In the genomic region with DNA sequence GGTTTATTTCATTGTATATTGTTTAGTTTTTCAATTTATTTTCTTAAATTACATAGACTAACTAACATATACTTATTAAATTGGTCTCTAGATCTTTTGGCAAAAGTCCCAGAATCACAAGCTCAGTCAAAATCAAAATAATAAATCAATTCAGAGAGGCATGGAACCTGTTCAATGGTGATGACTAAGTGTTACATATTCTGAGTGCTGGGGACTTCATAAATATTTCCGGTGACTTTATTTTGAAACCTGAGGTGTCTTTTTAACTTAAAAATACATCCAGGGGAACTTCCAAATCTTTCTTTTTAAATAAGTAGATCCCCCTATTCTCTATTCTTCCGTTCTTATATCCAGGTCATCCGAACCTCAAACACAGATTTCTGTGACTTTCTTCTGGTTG, we compare ENCODE assay signal across 1 cellular context.
TF ChIP-seq lines count a peak whose summit lies in the region.

No MANE protein-coding gene starts in this region.

TF ChIP-seq in GM12878, 131 proteins besides CTCF, POLR2A, EP300 and RAD21 (continued from another document and continues in another):
- TF ChIP-seq, protein P1, sequence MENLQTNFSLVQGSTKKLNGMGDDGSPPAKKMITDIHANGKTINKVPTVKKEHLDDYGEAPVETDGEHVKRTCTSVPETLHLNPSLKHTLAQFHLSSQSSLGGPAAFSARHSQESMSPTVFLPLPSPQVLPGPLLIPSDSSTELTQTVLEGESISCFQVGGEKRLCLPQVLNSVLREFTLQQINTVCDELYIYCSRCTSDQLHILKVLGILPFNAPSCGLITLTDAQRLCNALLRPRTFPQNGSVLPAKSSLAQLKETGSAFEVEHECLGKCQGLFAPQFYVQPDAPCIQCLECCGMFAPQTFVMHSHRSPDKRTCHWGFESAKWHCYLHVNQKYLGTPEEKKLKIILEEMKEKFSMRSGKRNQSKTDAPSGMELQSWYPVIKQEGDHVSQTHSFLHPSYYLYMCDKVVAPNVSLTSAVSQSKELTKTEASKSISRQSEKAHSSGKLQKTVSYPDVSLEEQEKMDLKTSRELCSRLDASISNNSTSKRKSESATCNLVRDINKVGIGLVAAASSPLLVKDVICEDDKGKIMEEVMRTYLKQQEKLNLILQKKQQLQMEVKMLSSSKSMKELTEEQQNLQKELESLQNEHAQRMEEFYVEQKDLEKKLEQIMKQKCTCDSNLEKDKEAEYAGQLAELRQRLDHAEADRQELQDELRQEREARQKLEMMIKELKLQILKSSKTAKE (IDR thresholded peaks at IDR 0.05; ENCODE audit: low read depth, poor library complexity, severe bottlenecking), result no peak
- TF ChIP-seq TARDBP (IDR thresholded peaks at IDR 0.05; ENCODE audit: borderline replicate concordance), result no peak
- TF ChIP-seq NBN (IDR thresholded peaks at IDR 0.05), result no peak
- TF ChIP-seq, protein P2, sequence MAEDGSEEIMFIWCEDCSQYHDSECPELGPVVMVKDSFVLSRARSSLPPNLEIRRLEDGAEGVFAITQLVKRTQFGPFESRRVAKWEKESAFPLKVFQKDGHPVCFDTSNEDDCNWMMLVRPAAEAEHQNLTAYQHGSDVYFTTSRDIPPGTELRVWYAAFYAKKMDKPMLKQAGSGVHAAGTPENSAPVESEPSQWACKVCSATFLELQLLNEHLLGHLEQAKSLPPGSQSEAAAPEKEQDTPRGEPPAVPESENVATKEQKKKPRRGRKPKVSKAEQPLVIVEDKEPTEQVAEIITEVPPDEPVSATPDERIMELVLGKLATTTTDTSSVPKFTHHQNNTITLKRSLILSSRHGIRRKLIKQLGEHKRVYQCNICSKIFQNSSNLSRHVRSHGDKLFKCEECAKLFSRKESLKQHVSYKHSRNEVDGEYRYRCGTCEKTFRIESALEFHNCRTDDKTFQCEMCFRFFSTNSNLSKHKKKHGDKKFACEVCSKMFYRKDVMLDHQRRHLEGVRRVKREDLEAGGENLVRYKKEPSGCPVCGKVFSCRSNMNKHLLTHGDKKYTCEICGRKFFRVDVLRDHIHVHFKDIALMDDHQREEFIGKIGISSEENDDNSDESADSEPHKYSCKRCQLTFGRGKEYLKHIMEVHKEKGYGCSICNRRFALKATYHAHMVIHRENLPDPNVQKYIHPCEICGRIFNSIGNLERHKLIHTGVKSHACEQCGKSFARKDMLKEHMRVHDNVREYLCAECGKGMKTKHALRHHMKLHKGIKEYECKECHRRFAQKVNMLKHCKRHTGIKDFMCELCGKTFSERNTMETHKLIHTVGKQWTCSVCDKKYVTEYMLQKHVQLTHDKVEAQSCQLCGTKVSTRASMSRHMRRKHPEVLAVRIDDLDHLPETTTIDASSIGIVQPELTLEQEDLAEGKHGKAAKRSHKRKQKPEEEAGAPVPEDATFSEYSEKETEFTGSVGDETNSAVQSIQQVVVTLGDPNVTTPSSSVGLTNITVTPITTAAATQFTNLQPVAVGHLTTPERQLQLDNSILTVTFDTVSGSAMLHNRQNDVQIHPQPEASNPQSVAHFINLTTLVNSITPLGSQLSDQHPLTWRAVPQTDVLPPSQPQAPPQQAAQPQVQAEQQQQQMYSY (CRISPR knock-in tag; IDR thresholded peaks at IDR 0.05), result no peak
- TF ChIP-seq CBX3 (IDR thresholded peaks at IDR 0.05; ENCODE audit: borderline replicate concordance, low read depth), result no peak
- no peak for TF ChIP-seq BCL3 (IDR thresholded peaks at IDR 0.05; ENCODE audit: borderline replicate concordance, insufficient read depth, low read depth, low read length, poor library complexity, severe bottlenecking)
- TF ChIP-seq NR2F1 (conservative IDR thresholded peaks at IDR 0.05), result no peak
- TF ChIP-seq REST (IDR thresholded peaks at IDR 0.05; ENCODE audit: low read depth, low read length), result no peak
- TF ChIP-seq CREB1 (IDR thresholded peaks at IDR 0.05; ENCODE audit: low read depth), result peak; percentile 23; the same call in 1 of the 2 replicates
- TF ChIP-seq NFIC (IDR thresholded peaks at IDR 0.05; ENCODE audit: low read depth, low read length), result peak; percentile 82; the same call in 1 of the 2 replicates
- no peak for TF ChIP-seq SUZ12 (IDR thresholded peaks at IDR 0.05; ENCODE audit: unreplicated experiment)
- TF ChIP-seq RUNX3 (IDR thresholded peaks at IDR 0.05; ENCODE audit: low read length), result 0 out of 2 replicates have a peak, but pooled peaks have one; percentile 17
- no peak for TF ChIP-seq ZBTB11 (CRISPR knock-in tag; IDR thresholded peaks at IDR 0.05)
- no peak for TF ChIP-seq KDM1A (IDR thresholded peaks at IDR 0.05; ENCODE audit: borderline replicate concordance)
- no peak for TF ChIP-seq ESRRA (IDR thresholded peaks at IDR 0.05; ENCODE audit: low read length)
- TF ChIP-seq ZNF622 (IDR thresholded peaks at IDR 0.05), result no peak
- no peak for TF ChIP-seq EGR1 (IDR thresholded peaks at IDR 0.05; ENCODE audit: borderline replicate concordance in 1 of 2, low read depth in 2 of 2, low read length in 2 of 2)
- TF ChIP-seq ZNF274 (IDR thresholded peaks at IDR 0.05; ENCODE audit: insufficient read depth, insufficient read length), result no peak
- peak; percentile 66 for TF ChIP-seq MTA2 (IDR thresholded peaks at IDR 0.05; ENCODE audit: low read depth)
- no peak for TF ChIP-seq SMAD5 (IDR thresholded peaks at IDR 0.05; ENCODE audit: low read depth)
- TF ChIP-seq RAD51 (IDR thresholded peaks at IDR 0.05), result no peak
- no peak for TF ChIP-seq HDAC6 (IDR thresholded peaks at IDR 0.05; ENCODE audit: unreplicated experiment)
- 0 out of 2 replicates have a peak, but pooled peaks have one; percentile 32 for TF ChIP-seq DPF2 (IDR thresholded peaks at IDR 0.05)
- no peak for TF ChIP-seq ZNF207 (IDR thresholded peaks at IDR 0.05; ENCODE audit: borderline replicate concordance)
- no peak for TF ChIP-seq NR2C1 (IDR thresholded peaks at IDR 0.05)
- no peak for TF ChIP-seq BCLAF1 (IDR thresholded peaks at IDR 0.05)
- TF ChIP-seq IKZF1 (conservative IDR thresholded peaks at IDR 0.05), result peak; percentile 38; the same call in 1 of the 2 replicates
- no peak for TF ChIP-seq NRF1 (conservative IDR thresholded peaks at IDR 0.05; ENCODE audit: low read depth, low read length)
- no peak for TF ChIP-seq RBBP5 (conservative IDR thresholded peaks at IDR 0.05)
- TF ChIP-seq CHD4 (IDR thresholded peaks at IDR 0.05), result no peak
- TF ChIP-seq CEBPB (IDR thresholded peaks at IDR 0.05; ENCODE audit: borderline replicate concordance in 1 of 2, low read depth in 2 of 2, low read length in 2 of 2), result no peak
- no peak for TF ChIP-seq HSF1 (IDR thresholded peaks at IDR 0.05; ENCODE audit: low read depth, low read length)
- no peak for TF ChIP-seq BRCA1 (IDR thresholded peaks at IDR 0.05; ENCODE audit: low read depth, low read length)
- no peak; a peak in 1 of 4 replicates for TF ChIP-seq IKZF2 (IDR thresholded peaks at IDR 0.05)
- no peak for TF ChIP-seq YY1 (IDR thresholded peaks at IDR 0.05; ENCODE audit: low read depth, low read length)
- TF ChIP-seq USF1 (IDR thresholded peaks at IDR 0.05; ENCODE audit: borderline replicate concordance, extremely low read length, insufficient read depth, low read depth, low read length), result no peak
- no peak for TF ChIP-seq HDAC2 (IDR thresholded peaks at IDR 0.05)
